In the genomic region with DNA sequence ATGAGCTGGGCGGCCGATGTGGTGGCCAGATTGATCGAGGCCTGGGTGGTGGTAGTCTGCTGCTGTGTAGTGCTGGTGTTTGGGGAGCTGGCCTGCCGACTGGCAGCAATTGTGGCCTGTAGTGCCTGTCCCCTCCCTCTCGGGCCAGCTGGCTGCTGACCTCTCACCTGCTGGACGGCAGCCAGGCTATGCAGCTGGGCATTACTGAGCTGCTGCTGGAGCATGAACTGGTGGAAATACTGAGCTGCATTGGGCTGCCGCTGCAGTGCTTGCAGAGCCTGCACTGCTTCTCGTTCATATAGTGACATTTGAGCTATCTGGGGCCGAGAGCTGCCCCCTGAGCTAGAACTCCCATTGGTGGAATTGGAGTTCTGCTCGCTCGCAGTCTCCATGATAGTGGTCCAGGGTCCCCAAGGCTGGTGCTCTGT, we compare ENCODE assay signal across 1 cellular context.
TF ChIP-seq lines count a peak whose summit lies in the region.
"Not testable (repeated sequence)": the region's sequence is repeated elsewhere in the genome, so short reads cannot be mapped to it uniquely, and the experiment has no call there.

No MANE protein-coding gene starts in this region.

TF ChIP-seq in K562, 482 proteins besides CTCF, POLR2A, EP300 and RAD21:
- peak; percentile 60 for TF ChIP-seq CBFA2T3 (IDR thresholded peaks at IDR 0.05)
- TF ChIP-seq CBFA2T2 (conservative IDR thresholded peaks at IDR 0.05): peak; percentile 47
- TF ChIP-seq NFIC (IDR thresholded peaks at IDR 0.05): peak; percentile 79
- TF ChIP-seq NR2C1 (IDR thresholded peaks at IDR 0.05): peak; percentile 63; the same call in 1 of the 2 replicates
- not testable (repeated sequence) for TF ChIP-seq NR2C1 (tag; IDR thresholded peaks at IDR 0.05)
